In genomic region chr16:22190169-22191088, GRCh38 we compare ENCODE assay signal across 1 cellular context.
A peak's percentile ranks its signal among the peaks of the same experiment; 100 is the strongest.
TF ChIP-seq lines count a peak whose summit lies in the region.

No MANE protein-coding gene starts in this region.

TF ChIP-seq in HepG2, 621 proteins besides CTCF, POLR2A, EP300 and RAD21 (continued from another document and continues in another):
- TF ChIP-seq SOX6 (IDR thresholded peaks at IDR 0.05) (no peak), SOX6 (CRISPR knock-in tag; IDR thresholded peaks at IDR 0.05) (peak; percentile 55; the same call in 1 of the 2 replicates), NPAS2 (CRISPR knock-in tag; IDR thresholded peaks at IDR 0.05; ENCODE audit: borderline replicate concordance) (no peak), HHEX (CRISPR knock-in tag; IDR thresholded peaks at IDR 0.05) (no peak), SSRP1 (CRISPR knock-in tag; IDR thresholded peaks at IDR 0.05) (no peak), GZF1 (CRISPR knock-in tag; IDR thresholded peaks at IDR 0.05) (no peak), EED (CRISPR knock-in tag; IDR thresholded peaks at IDR 0.05) (peak; percentile 67; the same call in 1 of the 2 replicates), ZNF12 (CRISPR knock-in tag; IDR thresholded peaks at IDR 0.05) (peak; percentile 69; the same call in 1 of the 2 replicates), ARID5B (CRISPR knock-in tag; IDR thresholded peaks at IDR 0.05) (peak; percentile 72), CEBPB (IDR thresholded peaks at IDR 0.05; ENCODE audit: borderline replicate concordance, low read depth, low read length) (no peak), HOMEZ (CRISPR knock-in tag; IDR thresholded peaks at IDR 0.05; ENCODE audit: low read depth) (peak; percentile 32; the same call in 1 of the 2 replicates), ZNF615 (CRISPR knock-in tag; IDR thresholded peaks at IDR 0.05; ENCODE audit: borderline replicate concordance) (0 out of 2 replicates have a peak, but pooled peaks have one; percentile 26), ZNF850 (CRISPR knock-in tag; conservative IDR thresholded peaks at IDR 0.05) (no peak), ETV6 (CRISPR knock-in tag; conservative IDR thresholded peaks at IDR 0.05) (no peak; the same call in 1 of the 2 replicates), ZNF780A (CRISPR knock-in tag; IDR thresholded peaks at IDR 0.05) (no peak), ZNF234 (CRISPR knock-in tag; conservative IDR thresholded peaks at IDR 0.05) (no peak), RARG (CRISPR knock-in tag; IDR thresholded peaks at IDR 0.05; ENCODE audit: low read depth) (no peak), ZNF577 (CRISPR knock-in tag; IDR thresholded peaks at IDR 0.05; ENCODE audit: borderline replicate concordance, low read depth) (peak; percentile 78; the same call in 1 of the 2 replicates), CHD4 (IDR thresholded peaks at IDR 0.05; ENCODE audit: borderline replicate concordance, low read length) (no peak), DMTF1 (CRISPR knock-in tag; IDR thresholded peaks at IDR 0.05) (peak; percentile 80; the same call in 1 of the 2 replicates), ZC3H13 (CRISPR knock-in tag; IDR thresholded peaks at IDR 0.05) (peak; percentile 73; the same call in 1 of the 2 replicates), MEIS2 (CRISPR knock-in tag; IDR thresholded peaks at IDR 0.05) (peak; percentile 77), ZNF660 (CRISPR knock-in tag; IDR thresholded peaks at IDR 0.05; ENCODE audit: borderline replicate concordance, low read depth) (no peak), IKZF1 (IDR thresholded peaks at IDR 0.05) (no peak), MATR3 (CRISPR knock-in tag; IDR thresholded peaks at IDR 0.05) (0 out of 2 replicates have a peak, but pooled peaks have one; percentile 45), SATB2 (CRISPR knock-in tag; IDR thresholded peaks at IDR 0.05) (0 out of 2 replicates have a peak, but pooled peaks have one; percentile 81), TRIM22 (IDR thresholded peaks at IDR 0.05) (no peak), SETDB1 (CRISPR knock-in tag; IDR thresholded peaks at IDR 0.05; ENCODE audit: borderline replicate concordance) (no peak), MIER3 (CRISPR knock-in tag; IDR thresholded peaks at IDR 0.05; ENCODE audit: borderline replicate concordance) (peak; percentile 42), BCL3 (CRISPR knock-in tag; IDR thresholded peaks at IDR 0.05) (peak; percentile 98), HNF4A (CRISPR knock-in tag; IDR thresholded peaks at IDR 0.05) (peak; percentile 51), FOXP4 (CRISPR knock-in tag; IDR thresholded peaks at IDR 0.05) (peak; percentile 58), FOXA3 (CRISPR knock-in tag; IDR thresholded peaks at IDR 0.05) (peak; percentile 37; the same call in 1 of the 2 replicates), ZNF792 (CRISPR knock-in tag; IDR thresholded peaks at IDR 0.05) (peak; percentile 77), HDAC2 (CRISPR knock-in tag; IDR thresholded peaks at IDR 0.05) (peak; percentile 88), BCL6 (CRISPR knock-in tag; IDR thresholded peaks at IDR 0.05) (peak; percentile 25), MBD4 (IDR thresholded peaks at IDR 0.05; ENCODE audit: borderline replicate concordance, low read length) (no peak), ZNF737 (CRISPR knock-in tag; IDR thresholded peaks at IDR 0.05; ENCODE audit: borderline replicate concordance) (no peak), AGO1 (IDR thresholded peaks at IDR 0.05; ENCODE audit: low read depth, low read length, poor library complexity, severe bottlenecking) (no peak), ZBTB20 (CRISPR knock-in tag; IDR thresholded peaks at IDR 0.05; ENCODE audit: borderline replicate concordance, low read depth) (peak; percentile 84; the same call in 1 of the 2 replicates), RBAK (CRISPR knock-in tag; IDR thresholded peaks at IDR 0.05) (no peak), ZBED4 (CRISPR knock-in tag; IDR thresholded peaks at IDR 0.05; ENCODE audit: borderline replicate concordance) (peak; percentile 88; the same call in 1 of the 2 replicates), ESRRA (CRISPR knock-in tag; IDR thresholded peaks at IDR 0.05; ENCODE audit: low read depth) (peak; percentile 78), KLF12 (CRISPR knock-in tag; IDR thresholded peaks at IDR 0.05; ENCODE audit: borderline replicate concordance) (peak; percentile 98), KDM3A (CRISPR knock-in tag; IDR thresholded peaks at IDR 0.05; ENCODE audit: low read depth) (peak; percentile 80; the same call in 1 of the 2 replicates), SIN3A (IDR thresholded peaks at IDR 0.05; ENCODE audit: borderline replicate concordance, low read depth, low read length) (peak; percentile 43; the same call in 1 of the 2 replicates), ZKSCAN8 (CRISPR knock-in tag; IDR thresholded peaks at IDR 0.05; ENCODE audit: borderline replicate concordance) (peak; percentile 71; the same call in 1 of the 2 replicates), ZNF441 (CRISPR knock-in tag; IDR thresholded peaks at IDR 0.05; ENCODE audit: borderline replicate concordance) (peak; percentile 85; the same call in 1 of the 2 replicates), RELA (CRISPR knock-in tag; IDR thresholded peaks at IDR 0.05) (peak; percentile 89; the same call in 1 of the 2 replicates), ZNF891 (CRISPR knock-in tag; IDR thresholded peaks at IDR 0.05) (peak; percentile 88)
